Comparison of ENCODE assay signal across 1 cellular context in the genomic region with DNA sequence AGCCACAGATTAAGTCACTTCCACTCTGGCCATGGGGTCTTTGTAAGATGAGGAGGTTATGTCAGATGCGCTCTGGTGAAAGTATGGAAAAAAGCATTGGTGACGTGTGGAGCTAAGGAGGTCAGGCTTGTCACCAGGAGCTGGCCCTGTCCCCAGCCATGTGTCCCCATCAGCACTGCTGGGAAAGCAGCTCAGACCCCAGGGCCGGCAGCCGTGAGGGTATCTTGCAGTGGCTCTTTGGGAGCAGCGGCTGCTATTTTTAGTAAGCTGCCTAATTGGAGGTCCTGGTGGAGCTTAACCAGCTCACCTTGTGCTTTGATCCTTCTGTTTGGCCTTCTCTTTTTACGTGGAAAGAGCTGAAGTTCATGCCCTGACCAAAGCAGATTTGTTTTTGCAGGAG.
TF ChIP-seq lines count a peak whose summit lies in the region.

No MANE protein-coding gene starts in this region.

TF ChIP-seq in WTC11, 78 proteins besides CTCF, POLR2A, EP300 and RAD21 (continued from another document):
- TF ChIP-seq, protein P1, sequence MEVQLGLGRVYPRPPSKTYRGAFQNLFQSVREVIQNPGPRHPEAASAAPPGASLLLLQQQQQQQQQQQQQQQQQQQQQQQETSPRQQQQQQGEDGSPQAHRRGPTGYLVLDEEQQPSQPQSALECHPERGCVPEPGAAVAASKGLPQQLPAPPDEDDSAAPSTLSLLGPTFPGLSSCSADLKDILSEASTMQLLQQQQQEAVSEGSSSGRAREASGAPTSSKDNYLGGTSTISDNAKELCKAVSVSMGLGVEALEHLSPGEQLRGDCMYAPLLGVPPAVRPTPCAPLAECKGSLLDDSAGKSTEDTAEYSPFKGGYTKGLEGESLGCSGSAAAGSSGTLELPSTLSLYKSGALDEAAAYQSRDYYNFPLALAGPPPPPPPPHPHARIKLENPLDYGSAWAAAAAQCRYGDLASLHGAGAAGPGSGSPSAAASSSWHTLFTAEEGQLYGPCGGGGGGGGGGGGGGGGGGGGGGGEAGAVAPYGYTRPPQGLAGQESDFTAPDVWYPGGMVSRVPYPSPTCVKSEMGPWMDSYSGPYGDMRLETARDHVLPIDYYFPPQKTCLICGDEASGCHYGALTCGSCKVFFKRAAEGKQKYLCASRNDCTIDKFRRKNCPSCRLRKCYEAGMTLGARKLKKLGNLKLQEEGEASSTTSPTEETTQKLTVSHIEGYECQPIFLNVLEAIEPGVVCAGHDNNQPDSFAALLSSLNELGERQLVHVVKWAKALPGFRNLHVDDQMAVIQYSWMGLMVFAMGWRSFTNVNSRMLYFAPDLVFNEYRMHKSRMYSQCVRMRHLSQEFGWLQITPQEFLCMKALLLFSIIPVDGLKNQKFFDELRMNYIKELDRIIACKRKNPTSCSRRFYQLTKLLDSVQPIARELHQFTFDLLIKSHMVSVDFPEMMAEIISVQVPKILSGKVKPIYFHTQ (CRISPR knock-in tag; IDR thresholded peaks at IDR 0.05) = no peak
- TF ChIP-seq JAZF1 (CRISPR knock-in tag; IDR thresholded peaks at IDR 0.05) = no peak
- no peak for TF ChIP-seq GTF2I (CRISPR knock-in tag; conservative IDR thresholded peaks at IDR 0.05)
TF ChIP-seq in WTC11: peak in this region for 0.
